Comparison of ENCODE assay signal across 9 cellular contexts in the genomic region with DNA sequence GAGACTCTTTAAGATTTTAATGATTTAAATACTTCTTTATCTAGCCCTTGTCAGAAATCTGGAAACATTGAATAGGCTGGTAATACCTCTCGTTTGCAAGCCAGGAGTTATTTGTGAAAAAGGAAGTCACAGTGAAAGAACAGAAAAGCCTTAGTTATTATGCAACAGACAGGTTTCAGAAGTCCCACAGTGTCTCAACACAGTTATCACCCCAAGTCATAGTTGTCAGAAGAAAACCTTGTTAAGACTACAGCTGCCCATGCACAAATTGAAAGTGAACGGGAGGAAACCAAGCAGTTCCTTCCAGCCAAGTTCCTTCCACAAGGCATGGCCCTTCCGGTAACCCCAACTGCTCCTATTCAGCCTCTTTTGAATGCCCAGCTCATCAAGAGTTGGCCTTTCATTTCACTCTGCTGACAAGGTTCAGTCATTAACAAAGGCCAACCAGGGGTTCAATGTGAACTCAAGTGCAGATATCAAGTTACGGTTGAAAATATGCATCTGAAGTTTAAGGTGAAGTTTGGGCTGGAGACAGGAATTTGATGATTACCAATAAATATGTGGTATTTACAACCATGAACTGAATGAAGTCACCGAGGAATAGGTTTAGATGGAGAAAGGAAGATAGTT. TPM values are rescaled to one million over a fixed set of nuclear protein-coding genes. Genes with fewer than 3 reads are reported as not detected.
DNase-seq lines count a peak whose midpoint lies in the region; ATAC-seq and TF ChIP-seq lines count a peak whose summit lies in the region.
"Had no signal": no experiment of that assay in that cellular context is flagged by ENCODE, and none has a peak within 500 bp of the region (broad histone marks: within the 10 kb centered on the region; RNA-seq: fewer than 3 reads in every experiment).

No MANE protein-coding gene starts in this region.

- ATAC-seq in GM18520 (IDR thresholded peaks at IDR 0.05; ENCODE audit: unreplicated experiment) (peak; percentile 98), GM21576 (IDR thresholded peaks at IDR 0.05; ENCODE audit: unreplicated experiment) (peak; percentile 97), HG03460 (IDR thresholded peaks at IDR 0.05; ENCODE audit: unreplicated experiment) (peak; percentile 99), psoas muscle (no peak)

- no peak overlapping the region for H3K27ac ChIP-seq in psoas muscle

- H3K9me3 ChIP-seq in psoas muscle, result no peaks in the 10 kb centered on the region

- TF ChIP-seq CTCF in psoas muscle (IDR thresholded peaks at IDR 0.05), result no peak

- H3K4me1 ChIP-seq in psoas muscle, result no peaks in the 10 kb centered on the region

- H3K27me3 ChIP-seq in psoas muscle (ENCODE audit: insufficient read depth in 3 of 3, low read length in 2 of 3), result no peaks in the 10 kb centered on the region

- H3K36me3 ChIP-seq in psoas muscle (ENCODE audit: insufficient read depth in 1 of 2, low read depth in 1 of 2), result no peaks in the 10 kb centered on the region

- WGBS in psoas muscle, 3 donors, result 77 to 80% (median 78%) methylated on average over 5 of the region's 5 CpGs

- DNase-seq in iris pigment epithelial cell (ENCODE audit: low read depth) (peak; percentile 10), LoVo (ENCODE audit: low spot score) (no peak), activated gamma-delta T cell (lab: John Stamatoyannopoulos, UW) (no peak), psoas muscle (no peak)
- DNase-seq in stimulated activated naive CD4-positive, alpha-beta T cell treated with Interleukin-2 at 50 U/mL for 16 hours (lab: John Stamatoyannopoulos, UW), result no peak
- DNase-seq: NCI-H2227 treated with DMSO at 0.1 percent for 48 hours had no signal

- no peak overlapping the region for H3K4me3 ChIP-seq in psoas muscle

- intact Hi-C loops in psoas muscle (cut with DNase I), result no loop called here

RNA-seq across cellular contexts. Expression of a gene that starts 15.6 kb away (rescaled TPM):
- total RNA-seq in psoas muscle, result 10 to 100 TPM in 1 of 4 donors, 1 to 10 TPM in 3; 2.3 to 11.0 (median 4.0) TPM
- 1 to 10 TPM in 2 of 3 donors, under 1 TPM in 1; 0.72 to 3.1 (median 1.6) TPM for polyA plus RNA-seq in psoas muscle

RNA-seq across cellular contexts. Expression of a gene that starts 27.0 kb away (rescaled TPM):
- 1 to 10 TPM; 1.7 to 3.3 (median 2.2) TPM for total RNA-seq in psoas muscle
- polyA plus RNA-seq in psoas muscle, result 1 to 10 TPM in 2 of 3 donors, under 1 TPM in 1; 1.00 to 4.2 (median 1.4) TPM

Comparison
In these comparisons a context has a peak if more than half of its experiments do, and no peak if none do; other contexts are left out.
1. ATAC-seq: peak in GM18520 (single experiment), GM21576 (single experiment) and HG03460 (single experiment); none in psoas muscle (0 of 4).